In the genomic region with DNA sequence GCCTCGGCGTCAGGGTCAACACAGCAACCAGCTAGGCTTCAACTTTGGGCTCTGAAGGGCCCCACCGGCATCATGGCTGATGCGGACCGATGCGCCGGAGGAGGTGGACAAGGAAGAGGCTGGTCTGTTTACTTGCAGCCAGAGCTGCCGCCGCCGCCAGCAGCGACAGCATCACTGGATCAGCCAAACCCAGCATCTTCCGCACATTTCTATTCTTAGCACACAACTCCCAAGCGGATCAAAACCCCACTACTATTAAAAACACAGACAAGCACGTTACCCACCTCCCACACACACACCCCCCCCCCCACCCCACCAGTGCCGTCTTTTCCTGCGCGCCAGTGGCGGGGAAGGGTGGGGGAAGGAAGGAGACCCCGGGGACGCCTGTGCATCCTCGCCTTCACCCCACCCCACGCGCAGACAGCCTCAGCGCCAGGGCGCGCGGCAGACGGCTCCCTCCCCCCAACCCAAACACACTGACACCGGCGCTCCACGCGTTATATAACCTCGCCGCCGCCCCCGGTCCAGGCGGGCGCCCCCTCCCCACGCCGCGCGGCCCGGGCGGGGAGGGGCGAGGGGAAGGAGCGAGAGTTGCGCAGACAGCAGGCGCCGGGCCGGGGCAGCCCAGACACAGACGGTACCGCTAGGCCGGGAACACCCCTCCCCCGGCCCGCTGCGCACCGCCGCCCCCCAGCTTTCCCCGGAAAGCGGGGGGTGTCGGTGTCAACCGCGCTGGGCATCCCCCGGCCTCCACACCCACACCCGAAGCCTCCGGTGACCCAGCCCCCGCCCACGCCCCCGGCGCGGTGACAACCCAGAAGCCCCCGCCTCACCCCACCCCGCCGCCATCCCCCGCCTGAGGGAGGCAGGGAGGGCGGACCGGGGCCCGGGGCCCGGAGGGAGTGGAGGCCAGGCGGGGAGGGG, we compare ENCODE assay signal across 1 cellular context.
A peak's percentile ranks its signal among the peaks of the same experiment; 100 is the strongest.
TF ChIP-seq lines count a peak whose summit lies in the region.

No MANE protein-coding gene starts in this region.

TF ChIP-seq in H1, 55 proteins besides CTCF, POLR2A, EP300 and RAD21:
- TF ChIP-seq RBBP5 (IDR thresholded peaks at IDR 0.05; ENCODE audit: borderline replicate concordance, low read depth, low read length) (peak; percentile 38), ASH2L (IDR thresholded peaks at IDR 0.05; ENCODE audit: low read length) (peak; percentile 73), TBP (IDR thresholded peaks at IDR 0.05; ENCODE audit: low read depth, low read length) (peak; percentile 25; the same call in 1 of the 2 replicates), RNF2 (IDR thresholded peaks at IDR 0.05; ENCODE audit: borderline replicate concordance, low read depth, low read length, missing control alignments, poor library complexity, severe bottlenecking) (no peak), YY1 (IDR thresholded peaks at IDR 0.05; ENCODE audit: low read depth, low read length) (peak; percentile 76; the same call in 1 of the 2 replicates), PHF8 (conservative IDR thresholded peaks at IDR 0.05; ENCODE audit: low read depth, low read length) (0 out of 2 replicates have a peak, but pooled peaks have one; percentile 37), CREB1 (IDR thresholded peaks at IDR 0.05) (peak; percentile 62), SIN3A (conservative IDR thresholded peaks at IDR 0.05 in 1 of 2, IDR thresholded peaks at IDR 0.05 in 1 of 2; ENCODE audit: low read depth in 1 of 2, low read length in 2 of 2) (peak in 1 of 2 experiments; percentile 67; a peak in 2 of 4 replicates), TAF7 (optimal IDR thresholded peaks at IDR 0.05; ENCODE audit: borderline replicate concordance, low read depth, low read length) (no peak), BACH1 (IDR thresholded peaks at IDR 0.05; ENCODE audit: low read length) (peak; percentile 45; the same call in 1 of the 2 replicates), JUN (IDR thresholded peaks at IDR 0.05; ENCODE audit: low read depth, low read length) (no peak), POLR2AphosphoS5 (IDR thresholded peaks at IDR 0.05; ENCODE audit: low read depth, low read length) (0 out of 2 replicates have a peak, but pooled peaks have one; percentile 18), HDAC2 (IDR thresholded peaks at IDR 0.05; ENCODE audit: borderline replicate concordance in 1 of 2, low read depth in 2 of 2, low read length in 2 of 2) (peak in 1 of 2 experiments; percentile 39; a peak in 1 of 4 replicates), TAF1 (IDR thresholded peaks at IDR 0.05; ENCODE audit: low read depth, low read length) (0 out of 2 replicates have a peak, but pooled peaks have one; percentile 27), KDM1A (IDR thresholded peaks at IDR 0.05; ENCODE audit: borderline replicate concordance, low read length) (peak; percentile 50; the same call in 1 of the 2 replicates)
- TF ChIP-seq, protein P1, sequence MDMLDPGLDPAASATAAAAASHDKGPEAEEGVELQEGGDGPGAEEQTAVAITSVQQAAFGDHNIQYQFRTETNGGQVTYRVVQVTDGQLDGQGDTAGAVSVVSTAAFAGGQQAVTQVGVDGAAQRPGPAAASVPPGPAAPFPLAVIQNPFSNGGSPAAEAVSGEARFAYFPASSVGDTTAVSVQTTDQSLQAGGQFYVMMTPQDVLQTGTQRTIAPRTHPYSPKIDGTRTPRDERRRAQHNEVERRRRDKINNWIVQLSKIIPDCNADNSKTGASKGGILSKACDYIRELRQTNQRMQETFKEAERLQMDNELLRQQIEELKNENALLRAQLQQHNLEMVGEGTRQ (IDR thresholded peaks at IDR 0.05; ENCODE audit: low read length): no peak
